8 cellular contexts compared by ENCODE assay signal in the genomic region with DNA sequence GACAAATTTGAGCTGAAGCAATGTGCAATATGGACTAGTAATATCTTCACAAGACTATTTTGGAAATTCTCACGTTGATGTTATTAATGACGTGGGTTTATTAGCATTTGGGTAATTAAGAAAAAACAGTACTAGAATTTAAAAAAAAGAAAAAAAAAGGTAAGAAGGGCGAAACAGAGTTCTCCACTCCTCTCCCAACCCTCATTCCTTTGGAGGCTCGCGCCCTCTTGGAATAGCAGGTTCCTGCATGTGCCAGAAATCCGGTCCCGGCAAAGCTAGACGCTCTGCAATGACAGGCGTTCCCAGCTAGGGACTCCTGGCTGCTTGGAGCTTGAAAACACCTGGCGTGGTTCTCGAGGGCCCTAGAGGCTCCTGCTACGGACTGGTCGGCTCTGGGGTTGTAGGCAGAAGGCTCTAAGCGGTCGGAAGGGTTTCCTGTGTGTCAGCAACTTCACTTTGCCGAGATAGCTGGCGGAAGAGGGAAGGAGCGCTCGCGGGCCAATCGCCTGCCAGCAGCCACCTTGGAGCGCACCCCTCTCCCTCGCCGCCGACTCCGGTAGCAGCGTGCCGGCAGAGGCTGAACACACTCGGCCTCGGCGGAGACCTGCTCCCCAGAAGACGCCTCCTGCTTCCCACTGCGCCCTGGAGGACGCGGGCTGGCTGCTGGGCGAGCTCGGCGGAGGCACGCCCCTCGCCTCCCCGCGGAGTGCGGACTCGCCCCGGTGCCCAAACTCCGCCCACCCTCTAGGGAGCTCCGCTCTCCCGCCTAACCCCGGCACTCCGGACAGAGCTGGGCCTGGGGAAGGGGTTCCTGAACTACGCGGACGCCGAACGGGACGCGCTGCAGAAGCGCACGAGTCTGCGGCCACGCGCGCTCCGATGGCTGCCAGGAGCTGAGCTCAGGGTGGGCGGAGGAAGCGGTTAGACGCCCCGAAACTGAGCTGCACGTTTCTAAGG. TPM values are rescaled to one million over a fixed set of nuclear protein-coding genes. Genes with fewer than 3 reads are reported as not detected.
DNase-seq lines count a peak whose midpoint lies in the region; ATAC-seq and TF ChIP-seq lines count a peak whose summit lies in the region.

A gene with protein sequence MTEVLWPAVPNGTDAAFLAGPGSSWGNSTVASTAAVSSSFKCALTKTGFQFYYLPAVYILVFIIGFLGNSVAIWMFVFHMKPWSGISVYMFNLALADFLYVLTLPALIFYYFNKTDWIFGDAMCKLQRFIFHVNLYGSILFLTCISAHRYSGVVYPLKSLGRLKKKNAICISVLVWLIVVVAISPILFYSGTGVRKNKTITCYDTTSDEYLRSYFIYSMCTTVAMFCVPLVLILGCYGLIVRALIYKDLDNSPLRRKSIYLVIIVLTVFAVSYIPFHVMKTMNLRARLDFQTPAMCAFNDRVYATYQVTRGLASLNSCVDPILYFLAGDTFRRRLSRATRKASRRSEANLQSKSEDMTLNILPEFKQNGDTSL (plus strand): TSS at position 778 of the 957 bp plus-strand sequence. CDS start 652 bp downstream, outside the sequence.

- H3K4me1 ChIP-seq in SJSA1 (replicated peaks), result peaks cover 15% of the 10 kb centered on the region

- peak; percentile 79 for ATAC-seq in GM21529 (IDR thresholded peaks at IDR 0.05; ENCODE audit: unreplicated experiment)

- no peak within 1 kb of the TSS for H3K27ac ChIP-seq in SJSA1

- no peak for TF ChIP-seq CTCF in GM10248 (IDR thresholded peaks at IDR 0.05; ENCODE audit: control extremely low read depth, extremely low read depth, low read depth, missing control alignments)
- TF ChIP-seq CTCF in choroid plexus epithelial cell (conservative IDR thresholded peaks at IDR 0.05; ENCODE audit: low read depth, low read length), result peak; percentile 8
- peak; percentile 5 for TF ChIP-seq CTCF in kidney epithelial cell (IDR thresholded peaks at IDR 0.05; ENCODE audit: insufficient read depth, low read length, poor library complexity, severe bottlenecking)

- no peaks in the 10 kb centered on the region for H3K9me3 ChIP-seq in SJSA1 (replicated peaks)

- H3K36me3 ChIP-seq in SJSA1 (no peaks in the 10 kb centered on the region), kidney epithelial cell (ENCODE audit: control insufficient read depth, insufficient read depth, low read length) (no peaks in the 10 kb centered on the region)

- DNase-seq in GM10248 (ENCODE audit: extremely low spot score) (peak; percentile 76), HUDEP-2 (lab: John Stamatoyannopoulos, UW; ENCODE audit: unreplicated experiment in 76 of 76) (peak in 73 of 76 experiments; percentile 5 to 82 (median 52)), SJSA1 (ENCODE audit: low read depth in 1 of 2, low spot score in 2 of 2) (peak; percentile 36 to 43), choroid plexus epithelial cell (ENCODE audit: low read depth) (peak; percentile 68), kidney epithelial cell (ENCODE audit: low read depth) (peak; percentile 16), HuH-7 (ENCODE audit: low spot score) (no peak)
- peak; percentile 9 to 17 (median 12) for DNase-seq in stimulated activated CD4-positive, alpha-beta T cell treated with anti-CD3 and anti-CD28 coated beads, Interleukin-12 subunit alpha, Interleukin-12 subunit beta, amount 100 ng/mL, for 48 hours (ENCODE audit: low read depth in 2 of 3, low spot score in 1 of 3)

- H3K27me3 ChIP-seq in SJSA1 (replicated peaks), result peaks cover 30% of the 10 kb centered on the region
- peaks cover 9% of the 10 kb centered on the region for H3K27me3 ChIP-seq in kidney epithelial cell (ENCODE audit: control insufficient read depth, insufficient read depth, low read length)

- H3K4me3 ChIP-seq in SJSA1 (peak within 1 kb of the TSS; percentile 37), choroid plexus epithelial cell (ENCODE audit: low read depth, low read length) (peak within 1 kb of the TSS; percentile 67), kidney epithelial cell (ENCODE audit: low read depth, low read length) (peak within 1 kb of the TSS; percentile 54)

- POLR2A ChIA-PET in GM10248 (lab: Yijun Ruan, JAX), result no interaction called here

- CTCF ChIA-PET in GM10248 (lab: Yijun Ruan, JAX), result interaction anchor here (0.8 to 2.2 kb wide), 14 partner anchors 10 to 309 kb away, joined by 3 to 9 read pairs (median 3); no protein-coding TSS in a partner anchor

RNA-seq across cellular contexts. Expression of the gene that starts here (rescaled TPM):
- total RNA-seq in SJSA1 (2014; rRNA removed; shearing (Covaris generic)), result under 0.01 and 0.06 TPM in 2 replicates
- 0.41 and 0.58 TPM in 2 replicates for total RNA-seq in kidney epithelial cell

Comparison
In these comparisons a context has a peak if more than half of its experiments do, and no peak if none do; other contexts are left out.
1. Peak in DNase-seq and H3K4me3 ChIP-seq in SJSA1; RNA of the gene not detected or under 1 TPM.
2. Peak in DNase-seq and H3K4me3 ChIP-seq in kidney epithelial cell; RNA of the gene not detected or under 1 TPM.